Comparison of ENCODE assay signal across 10 cellular contexts in the genomic region with DNA sequence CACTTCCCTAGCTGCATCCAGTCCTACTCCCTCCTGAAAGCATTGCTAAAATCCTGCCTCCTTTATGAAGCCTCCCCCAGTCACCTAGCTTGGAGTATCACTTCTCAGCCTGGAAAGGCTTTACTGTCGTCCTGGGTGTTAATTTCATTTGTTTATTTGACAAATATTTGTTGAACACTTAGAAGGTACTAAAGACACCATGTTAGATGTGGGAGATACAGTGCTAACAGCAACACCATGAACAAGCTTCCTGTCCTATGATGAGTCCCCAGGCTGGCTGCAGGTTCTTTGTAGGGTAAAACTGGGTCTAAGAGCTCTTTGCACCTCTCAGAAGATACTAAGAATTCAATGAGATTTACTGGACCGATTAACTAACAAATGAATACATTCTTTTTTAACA.
DNase-seq lines count a peak whose midpoint lies in the region; ATAC-seq and TF ChIP-seq lines count a peak whose summit lies in the region.
"Had no signal": no experiment of that assay in that cellular context is flagged by ENCODE, and none has a peak within 500 bp of the region (broad histone marks: within the 10 kb centered on the region; RNA-seq: fewer than 3 reads in every experiment).

No MANE protein-coding gene starts in this region.

- H3K4me1 ChIP-seq in BLaER1 treated with 17β-estradiol and CSF1 and Interleukin-3, amounts not matched to agents 10 nM and 100 nM = peaks cover 71 to 90% (median 81%) of the 10 kb centered on the region in 10 experiments

- H3K36me3 ChIP-seq in BLaER1 treated with 17β-estradiol and CSF1 and Interleukin-3, amounts not matched to agents 10 nM and 100 nM = no peaks in the 10 kb centered on the region

- CTCF ChIA-PET in WTC11 (lab: Charles Lee) = no interaction called here

- peaks cover 0 to 5% (median 0%) of the 10 kb centered on the region in 11 experiments; a peak in 3 of 22 replicates for H3K9me3 ChIP-seq in BLaER1 treated with 17β-estradiol and CSF1 and Interleukin-3, amounts not matched to agents 10 nM and 100 nM (replicated peaks in 1 of 11)

- no peaks in the 10 kb centered on the region for H4K20me1 ChIP-seq in BLaER1 treated with 17β-estradiol and CSF1 and Interleukin-3, amounts not matched to agents 10 nM and 100 nM

- H3K27ac ChIP-seq in BLaER1 treated with 17β-estradiol and CSF1 and Interleukin-3, amounts not matched to agents 10 nM and 100 nM = peak overlapping the region; percentile 63 to 86 (median 82)

- H3K36me3 Mint-ChIP-seq in WTC11 (no peaks in the 10 kb centered on the region), naive B cell (no peaks in the 10 kb centered on the region)
- H3K36me3 Mint-ChIP-seq: IgD-negative memory B cell had no signal

- no peaks in the 10 kb centered on the region for H3K9me3 Mint-ChIP-seq in WTC11
- peaks cover 0 to 4% (median 0%) of the 10 kb centered on the region in 7 donors for H3K9me3 Mint-ChIP-seq in naive B cell
- H3K9me3 Mint-ChIP-seq: IgD-negative memory B cell had no signal

- ATAC-seq in GM21723 (IDR thresholded peaks at IDR 0.05; ENCODE audit: unreplicated experiment) = peak; percentile 29
- no peak for ATAC-seq in WTC11
- peak; percentile 43 to 58 for ATAC-seq in naive B cell (ENCODE audit: low read depth in 2 of 2)
- no peak for ATAC-seq in GM18517 (IDR thresholded peaks at IDR 0.05; ENCODE audit: unreplicated experiment)
- no peak for ATAC-seq in HG03135 (IDR thresholded peaks at IDR 0.05; ENCODE audit: unreplicated experiment)

- POLR2A ChIA-PET in WTC11 (lab: Charles Lee) = no interaction called here

- H3K27ac Mint-ChIP-seq in WTC11 = peak overlapping the region; percentile 57
- H3K27ac Mint-ChIP-seq in naive B cell = peak overlapping the region; percentile 47 to 96 (median 92)

- peak overlapping the region in 6 of 10 experiments; percentile 2 to 20 (median 15); a peak in 5 of 20 replicates for H3K4me3 ChIP-seq in BLaER1 treated with 17β-estradiol and CSF1 and Interleukin-3, amounts not matched to agents 10 nM and 100 nM

- H3K9ac ChIP-seq in BLaER1 treated with 17β-estradiol and CSF1 and Interleukin-3, amounts not matched to agents 10 nM and 100 nM = peak overlapping the region; percentile 31 to 73 (median 61); a peak in 19 of 22 replicates

- H3K27me3 Mint-ChIP-seq in WTC11 (ENCODE audit: low read depth) (no peaks in the 10 kb centered on the region), naive B cell (no peaks in the 10 kb centered on the region)
- H3K27me3 Mint-ChIP-seq: IgD-negative memory B cell had no signal

- no peak overlapping the region for H3K4me3 Mint-ChIP-seq in WTC11
- peak overlapping the region in 7 of 8 donors; percentile 30 to 77 (median 53) for H3K4me3 Mint-ChIP-seq in naive B cell

- H3K27me3 ChIP-seq in BLaER1 treated with 17β-estradiol and CSF1 and Interleukin-3, amounts not matched to agents 10 nM and 100 nM = no peaks in the 10 kb centered on the region

- no peak for TF ChIP-seq CTCF in WTC11 (IDR thresholded peaks at IDR 0.05)

- H3K4me2 ChIP-seq in BLaER1 treated with 17β-estradiol and CSF1 and Interleukin-3, amounts not matched to agents 10 nM and 100 nM = peak overlapping the region; percentile 59 to 93 (median 83)

- no peak for DNase-seq in WTC11 (ENCODE audit: low spot score)
- DNase-seq in naive B cell = no peak
- no peak for DNase-seq in DMS114 treated with DMSO at 0.1 percent for 48 hours (lab: John Stamatoyannopoulos, UW; ENCODE audit: unreplicated experiment)
- no peak for DNase-seq in LoVo (ENCODE audit: low spot score)
- DNase-seq: COR-L47 had no signal

- H3K4me1 Mint-ChIP-seq in WTC11 = peaks cover 43% of the 10 kb centered on the region
- H3K4me1 Mint-ChIP-seq in naive B cell = peaks cover 54 to 59% (median 54%) of the 10 kb centered on the region in 3 donors

TF ChIP-seq in WTC11, 78 proteins besides CTCF, POLR2A, EP300 and RAD21:
- TF ChIP-seq, protein P1, sequence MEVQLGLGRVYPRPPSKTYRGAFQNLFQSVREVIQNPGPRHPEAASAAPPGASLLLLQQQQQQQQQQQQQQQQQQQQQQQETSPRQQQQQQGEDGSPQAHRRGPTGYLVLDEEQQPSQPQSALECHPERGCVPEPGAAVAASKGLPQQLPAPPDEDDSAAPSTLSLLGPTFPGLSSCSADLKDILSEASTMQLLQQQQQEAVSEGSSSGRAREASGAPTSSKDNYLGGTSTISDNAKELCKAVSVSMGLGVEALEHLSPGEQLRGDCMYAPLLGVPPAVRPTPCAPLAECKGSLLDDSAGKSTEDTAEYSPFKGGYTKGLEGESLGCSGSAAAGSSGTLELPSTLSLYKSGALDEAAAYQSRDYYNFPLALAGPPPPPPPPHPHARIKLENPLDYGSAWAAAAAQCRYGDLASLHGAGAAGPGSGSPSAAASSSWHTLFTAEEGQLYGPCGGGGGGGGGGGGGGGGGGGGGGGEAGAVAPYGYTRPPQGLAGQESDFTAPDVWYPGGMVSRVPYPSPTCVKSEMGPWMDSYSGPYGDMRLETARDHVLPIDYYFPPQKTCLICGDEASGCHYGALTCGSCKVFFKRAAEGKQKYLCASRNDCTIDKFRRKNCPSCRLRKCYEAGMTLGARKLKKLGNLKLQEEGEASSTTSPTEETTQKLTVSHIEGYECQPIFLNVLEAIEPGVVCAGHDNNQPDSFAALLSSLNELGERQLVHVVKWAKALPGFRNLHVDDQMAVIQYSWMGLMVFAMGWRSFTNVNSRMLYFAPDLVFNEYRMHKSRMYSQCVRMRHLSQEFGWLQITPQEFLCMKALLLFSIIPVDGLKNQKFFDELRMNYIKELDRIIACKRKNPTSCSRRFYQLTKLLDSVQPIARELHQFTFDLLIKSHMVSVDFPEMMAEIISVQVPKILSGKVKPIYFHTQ (CRISPR knock-in tag; IDR thresholded peaks at IDR 0.05) = no peak
- TF ChIP-seq, protein P2, sequence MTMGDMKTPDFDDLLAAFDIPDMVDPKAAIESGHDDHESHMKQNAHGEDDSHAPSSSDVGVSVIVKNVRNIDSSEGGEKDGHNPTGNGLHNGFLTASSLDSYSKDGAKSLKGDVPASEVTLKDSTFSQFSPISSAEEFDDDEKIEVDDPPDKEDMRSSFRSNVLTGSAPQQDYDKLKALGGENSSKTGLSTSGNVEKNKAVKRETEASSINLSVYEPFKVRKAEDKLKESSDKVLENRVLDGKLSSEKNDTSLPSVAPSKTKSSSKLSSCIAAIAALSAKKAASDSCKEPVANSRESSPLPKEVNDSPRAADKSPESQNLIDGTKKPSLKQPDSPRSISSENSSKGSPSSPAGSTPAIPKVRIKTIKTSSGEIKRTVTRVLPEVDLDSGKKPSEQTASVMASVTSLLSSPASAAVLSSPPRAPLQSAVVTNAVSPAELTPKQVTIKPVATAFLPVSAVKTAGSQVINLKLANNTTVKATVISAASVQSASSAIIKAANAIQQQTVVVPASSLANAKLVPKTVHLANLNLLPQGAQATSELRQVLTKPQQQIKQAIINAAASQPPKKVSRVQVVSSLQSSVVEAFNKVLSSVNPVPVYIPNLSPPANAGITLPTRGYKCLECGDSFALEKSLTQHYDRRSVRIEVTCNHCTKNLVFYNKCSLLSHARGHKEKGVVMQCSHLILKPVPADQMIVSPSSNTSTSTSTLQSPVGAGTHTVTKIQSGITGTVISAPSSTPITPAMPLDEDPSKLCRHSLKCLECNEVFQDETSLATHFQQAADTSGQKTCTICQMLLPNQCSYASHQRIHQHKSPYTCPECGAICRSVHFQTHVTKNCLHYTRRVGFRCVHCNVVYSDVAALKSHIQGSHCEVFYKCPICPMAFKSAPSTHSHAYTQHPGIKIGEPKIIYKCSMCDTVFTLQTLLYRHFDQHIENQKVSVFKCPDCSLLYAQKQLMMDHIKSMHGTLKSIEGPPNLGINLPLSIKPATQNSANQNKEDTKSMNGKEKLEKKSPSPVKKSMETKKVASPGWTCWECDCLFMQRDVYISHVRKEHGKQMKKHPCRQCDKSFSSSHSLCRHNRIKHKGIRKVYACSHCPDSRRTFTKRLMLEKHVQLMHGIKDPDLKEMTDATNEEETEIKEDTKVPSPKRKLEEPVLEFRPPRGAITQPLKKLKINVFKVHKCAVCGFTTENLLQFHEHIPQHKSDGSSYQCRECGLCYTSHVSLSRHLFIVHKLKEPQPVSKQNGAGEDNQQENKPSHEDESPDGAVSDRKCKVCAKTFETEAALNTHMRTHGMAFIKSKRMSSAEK (CRISPR knock-in tag; IDR thresholded peaks at IDR 0.05; ENCODE audit: borderline replicate concordance) = no peak

Comparison
In these comparisons a context has a peak if more than half of its experiments do, and no peak if none do; other contexts are left out.
1. ATAC-seq: peak in GM21723 (single experiment) and naive B cell (2 of 2); none in WTC11 (single experiment), GM18517 (single experiment) and HG03135 (single experiment).